Comparison of ENCODE assay signal across 16 cellular contexts in genomic region chr4:137310156-137310555, GRCh38.
DNase-seq lines count a peak whose midpoint lies in the region; ATAC-seq and TF ChIP-seq lines count a peak whose summit lies in the region.
"Had no signal": no experiment of that assay in that cellular context is flagged by ENCODE, and none has a peak within 500 bp of the region (broad histone marks: within the 10 kb centered on the region; RNA-seq: fewer than 3 reads in every experiment).

No MANE protein-coding gene starts in this region.

- in situ Hi-C loops in IMR-90 (cut with MboI; ENCODE audit: low sequenced_read_pairs), result no loop called here
- in situ Hi-C loops in mammary epithelial cell (cut with MboI; ENCODE audit: low sequenced_read_pairs in 2 of 2), result no loop called here

- no peak overlapping the region for H2BK12ac ChIP-seq in neuronal stem cell (ENCODE audit: low read length)

- no peaks in the 10 kb centered on the region for H3K79me2 ChIP-seq in mammary epithelial cell (ENCODE audit: insufficient read depth, low read length)
- no peaks in the 10 kb centered on the region for H3K79me2 ChIP-seq in mesendoderm (ENCODE audit: control insufficient read depth, insufficient read depth, low read length)

- no peaks in the 10 kb centered on the region for H3K27me3 ChIP-seq in A673 (replicated peaks; ENCODE audit: insufficient read depth, low read depth, low read length, poor library complexity)
- H3K27me3 ChIP-seq in IMR-90 (ENCODE audit: control insufficient read depth, insufficient read depth, low read length), result no peaks in the 10 kb centered on the region
- no peaks in the 10 kb centered on the region for H3K27me3 ChIP-seq in mammary epithelial cell (ENCODE audit: insufficient read depth, low read length)
- H3K27me3 ChIP-seq in mesendoderm (ENCODE audit: insufficient read depth, low read length, poor library complexity), result no peaks in the 10 kb centered on the region
- no peaks in the 10 kb centered on the region for H3K27me3 ChIP-seq in neuronal stem cell (ENCODE audit: control insufficient read depth in 3 of 3, insufficient read depth in 3 of 3, low read depth in 1 of 3, low read length in 3 of 3)

- BruUV-seq in A673 (replicated peaks; lab: Mats Ljungman, UMichigan) (no TSS peak), IMR-90 (replicated peaks; lab: Mats Ljungman, UMichigan) (no TSS peak), mammary epithelial cell (replicated peaks; lab: Mats Ljungman, UMichigan) (no TSS peak)

- no peak overlapping the region for H2AFZ ChIP-seq in IMR-90 (replicated peaks; ENCODE audit: low read length, poor library complexity)
- H2AFZ ChIP-seq in mammary epithelial cell (ENCODE audit: low read depth, low read length), result no peak overlapping the region
- no peak overlapping the region for H2AFZ ChIP-seq in neuronal stem cell (ENCODE audit: low read length)

- H3K56ac ChIP-seq in IMR-90 (ENCODE audit: extremely low read depth, insufficient read depth, low read length) (no peak overlapping the region), mesendoderm (ENCODE audit: low read length) (no peak overlapping the region)

- peak overlapping the region; percentile 37; the same call in 1 of the 2 replicates for H4K91ac ChIP-seq in IMR-90 (ENCODE audit: insufficient read depth, low read depth, low read length)
- H4K91ac ChIP-seq in neuronal stem cell (ENCODE audit: low read depth, low read length, poor library complexity), result no peak overlapping the region

- H2AK5ac ChIP-seq in IMR-90 (ENCODE audit: low read depth, low read length), result no peak overlapping the region
- H2AK5ac ChIP-seq in mesendoderm (ENCODE audit: low read length), result no peak overlapping the region
- H2AK5ac ChIP-seq in neuronal stem cell (ENCODE audit: low read depth, low read length), result no peak overlapping the region

- H3K4me3 ChIP-seq in A673 (ENCODE audit: low read depth, low read length, poor library complexity, severe bottlenecking) (no peak overlapping the region), IMR-90 (ENCODE audit: insufficient read depth, low read depth, low read length) (no peak overlapping the region), mammary epithelial cell (replicated peaks in 1 of 3; ENCODE audit: insufficient read depth in 1 of 3, low read depth in 2 of 3, low read length in 3 of 3) (no peak overlapping the region), mesendoderm (ENCODE audit: low read length) (no peak overlapping the region), neuronal stem cell (ENCODE audit: low read length in 2 of 2) (no peak overlapping the region)

- H2BK20ac ChIP-seq in IMR-90 (ENCODE audit: low read depth, low read length), result peak overlapping the region; percentile 92

- H3K4me1 ChIP-seq in A673 (ENCODE audit: insufficient read depth, low read length, poor library complexity, severe bottlenecking) (peaks cover 11% of the 10 kb centered on the region), IMR-90 (ENCODE audit: control insufficient read depth, insufficient read depth, low read length) (peaks cover 10% of the 10 kb centered on the region), mammary epithelial cell (ENCODE audit: insufficient read depth, low read length) (no peaks in the 10 kb centered on the region), mesendoderm (ENCODE audit: control insufficient read depth, low read depth, low read length) (no peaks in the 10 kb centered on the region), neuronal stem cell (ENCODE audit: control insufficient read depth in 2 of 2, insufficient read depth in 1 of 2, low read depth in 1 of 2, low read length in 2 of 2) (peaks cover 0 to 6% of the 10 kb centered on the region in 2 donors)

- H3K4me2 ChIP-seq in IMR-90 (ENCODE audit: low read depth, low read length), result no peak overlapping the region
- no peak overlapping the region for H3K4me2 ChIP-seq in mammary epithelial cell (ENCODE audit: insufficient read depth, low read depth, low read length)
- no peak overlapping the region for H3K4me2 ChIP-seq in mesendoderm (ENCODE audit: low read length)
- H3K4me2 ChIP-seq in neuronal stem cell (ENCODE audit: insufficient read depth, low read length, poor library complexity, severe bottlenecking), result no peak overlapping the region

- H2BK120ac ChIP-seq in IMR-90 (ENCODE audit: low read depth, low read length) (peak overlapping the region; percentile 84), mesendoderm (ENCODE audit: low read depth, low read length) (no peak overlapping the region), neuronal stem cell (ENCODE audit: low read depth, low read length) (no peak overlapping the region)

- H3K9ac ChIP-seq in IMR-90 (ENCODE audit: low read depth, low read length), result no peak overlapping the region
- no peak overlapping the region for H3K9ac ChIP-seq in mammary epithelial cell (ENCODE audit: insufficient read depth, low read length)
- H3K9ac ChIP-seq in mesendoderm (ENCODE audit: low read length), result no peak overlapping the region
- no peak overlapping the region for H3K9ac ChIP-seq in neuronal stem cell (ENCODE audit: low read depth, low read length, poor library complexity)

- TF ChIP-seq CTCF in A673 (conservative IDR thresholded peaks at IDR 0.05; ENCODE audit: low read depth, low read length) (no peak), IMR-90 (conservative IDR thresholded peaks at IDR 0.05; ENCODE audit: low read depth, low read length) (no peak), mammary epithelial cell (conservative IDR thresholded peaks at IDR 0.05 in 1 of 2, IDR thresholded peaks at IDR 0.05 in 1 of 2; ENCODE audit: extremely low read depth in 1 of 2, insufficient read depth in 1 of 2, low read depth in 1 of 2, low read length in 2 of 2) (no peak)

- POLR2A ChIA-PET in A673 (lab: Charles Lee; ENCODE audit: low non-redundant PET) (no interaction called here), IMR-90 (lab: Charles Lee; ENCODE audit: unreplicated experiment) (no interaction called here)

- no peak for TF ChIP-seq RAD21 in IMR-90 (IDR thresholded peaks at IDR 0.05; ENCODE audit: low read length)

- no peak for TF ChIP-seq POLR2A in IMR-90 (IDR thresholded peaks at IDR 0.05; ENCODE audit: low read depth, low read length)

- H3K9me3 ChIP-seq in A673 (ENCODE audit: low read depth, low read length, poor library complexity, severe bottlenecking), result peaks cover 4% of the 10 kb centered on the region
- no peaks in the 10 kb centered on the region for H3K9me3 ChIP-seq in IMR-90 (ENCODE audit: control insufficient read depth, insufficient read depth, low read length)
- no peaks in the 10 kb centered on the region for H3K9me3 ChIP-seq in mammary epithelial cell (replicated peaks; ENCODE audit: insufficient read depth, low read length)
- no peaks in the 10 kb centered on the region for H3K9me3 ChIP-seq in neuronal stem cell (replicated peaks in 1 of 2; ENCODE audit: control insufficient read depth in 2 of 2, insufficient read depth in 1 of 2, low read depth in 1 of 2, low read length in 2 of 2)

- H3K79me1 ChIP-seq in IMR-90 (ENCODE audit: low read depth in 1 of 2, low read length in 2 of 2) (no peaks in the 10 kb centered on the region), mesendoderm (ENCODE audit: low read length) (no peaks in the 10 kb centered on the region), neuronal stem cell (ENCODE audit: low read depth, low read length) (no peaks in the 10 kb centered on the region)

- peak; percentile 10; the same call in 1 of the 2 replicates for ATAC-seq in IMR-90 (ENCODE audit: low read depth)
- no peak for ATAC-seq in HG02610 (IDR thresholded peaks at IDR 0.05; ENCODE audit: unreplicated experiment)
- ATAC-seq: activated CD4-positive, alpha-beta T cell treated with anti-CD3 and anti-CD28 coated beads for 36 hours; left colon had no signal

- H3K36me3 ChIP-seq in A673 (ENCODE audit: insufficient read depth, low read length, poor library complexity, severe bottlenecking), result no peaks in the 10 kb centered on the region
- no peaks in the 10 kb centered on the region for H3K36me3 ChIP-seq in IMR-90 (ENCODE audit: control insufficient read depth, insufficient read depth, low read length)
- no peaks in the 10 kb centered on the region for H3K36me3 ChIP-seq in mammary epithelial cell (ENCODE audit: insufficient read depth, low read length)
- H3K36me3 ChIP-seq in mesendoderm (ENCODE audit: control insufficient read depth, insufficient read depth, low read length), result no peaks in the 10 kb centered on the region
- H3K36me3 ChIP-seq in neuronal stem cell (replicated peaks in 1 of 2; ENCODE audit: control insufficient read depth in 2 of 2, insufficient read depth in 2 of 2, low read length in 2 of 2), result no peaks in the 10 kb centered on the region

- intact Hi-C loops in A673 (cut with micrococcal nuclease; ENCODE audit: unreplicated experiment) (no loop called here), IMR-90 (cut with micrococcal nuclease) (no loop called here), mammary epithelial cell (cut with micrococcal nuclease) (no loop called here)

- CTCF ChIA-PET in A673 (lab: Charles Lee), result no interaction called here
- CTCF ChIA-PET in IMR-90 (lab: Yijun Ruan, JAX), result no interaction called here
- CTCF ChIA-PET in mammary epithelial cell (lab: Charles Lee; ENCODE audit: low non-redundant PET), result no interaction called here

- H3K27ac ChIP-seq in A673 (ENCODE audit: low read depth, low read length, poor library complexity, severe bottlenecking) (peak overlapping the region; percentile 44), IMR-90 (ENCODE audit: insufficient read depth, low read length) (peak overlapping the region; percentile 28; the same call in 1 of the 2 replicates), mammary epithelial cell (ENCODE audit: insufficient read depth, low read depth, low read length) (no peak overlapping the region), mesendoderm (ENCODE audit: low read depth, low read length) (no peak overlapping the region), neuronal stem cell (replicated peaks; ENCODE audit: low read length) (no peak overlapping the region)
- H3K27ac ChIP-seq: RWPE1 had no signal

- H4K20me1 ChIP-seq in IMR-90 (ENCODE audit: insufficient read depth, low read length) (no peaks in the 10 kb centered on the region), mammary epithelial cell (ENCODE audit: insufficient read depth, low read length) (no peaks in the 10 kb centered on the region)

- no peak overlapping the region for H2AK9ac ChIP-seq in IMR-90 (replicated peaks; ENCODE audit: low read depth, low read length, poor library complexity)

- H3K14ac ChIP-seq in IMR-90 (replicated peaks; ENCODE audit: low read depth, low read length), result no peak overlapping the region
- H3K14ac ChIP-seq in neuronal stem cell (ENCODE audit: low read length), result no peak overlapping the region

- peaks cover 3% of the 10 kb centered on the region; the same call in 1 of the 2 replicates for H3K9me1 ChIP-seq in IMR-90 (ENCODE audit: insufficient read depth, low read length)

- H4K8ac ChIP-seq in IMR-90 (ENCODE audit: low read depth in 2 of 2, low read length in 2 of 2) (peak overlapping the region in 1 of 2 experiments; percentile 71; a peak in 2 of 4 replicates), mesendoderm (ENCODE audit: low read depth, low read length) (no peak overlapping the region), neuronal stem cell (ENCODE audit: low read depth, low read length) (no peak overlapping the region)

- H2BK5ac ChIP-seq in IMR-90 (ENCODE audit: low read depth, low read length, poor library complexity, severe bottlenecking) (peak overlapping the region; percentile 93), mesendoderm (ENCODE audit: low read length) (no peak overlapping the region), neuronal stem cell (ENCODE audit: low read length) (no peak overlapping the region)

- DNase-seq in A673 (ENCODE audit: low spot score) (peak; percentile 35), IMR-90 (peak; percentile 4), mammary epithelial cell (peak; percentile 7), mesendoderm (peak; percentile 5), neuronal stem cell (ENCODE audit: low spot score) (no peak), MV-4-11 (lab: John Stamatoyannopoulos, UW) (no peak), amygdala (lab: John Stamatoyannopoulos, UW) (no peak)
- DNase-seq: activated CD4-positive, alpha-beta T cell treated with anti-CD3 and anti-CD28 coated beads for 36 hours; activated T-cell treated with anti-CD3 and anti-CD28 coated beads for 4 hours; left colon; MM.1S; naive B cell; NCI-H2029; NCI-H774 had no signal

- peak overlapping the region; percentile 72 for H3K4ac ChIP-seq in IMR-90 (ENCODE audit: low read depth, low read length)
- H3K4ac ChIP-seq in mesendoderm (ENCODE audit: low read depth, low read length), result no peak overlapping the region
- no peak overlapping the region for H3K4ac ChIP-seq in neuronal stem cell (ENCODE audit: low read length)

- dilution Hi-C loops in IMR-90 (cut with HindIII; ENCODE audit: low sequenced_read_pairs, unreplicated experiment) (no loop called here), mammary epithelial cell (cut with HindIII; ENCODE audit: low sequenced_read_pairs) (no loop called here)

- H3K18ac ChIP-seq in IMR-90 (ENCODE audit: low read depth, low read length), result peak overlapping the region; percentile 97
- H3K18ac ChIP-seq in mesendoderm (ENCODE audit: low read length), result no peak overlapping the region
- no peak overlapping the region for H3K18ac ChIP-seq in neuronal stem cell (ENCODE audit: low read length)

- H2BK15ac ChIP-seq in IMR-90 (ENCODE audit: low read depth, low read length), result no peak overlapping the region; the same call in 2 of the 3 replicates
- H2BK15ac ChIP-seq in mesendoderm (replicated peaks; ENCODE audit: low read depth), result no peak overlapping the region
- no peak overlapping the region for H2BK15ac ChIP-seq in neuronal stem cell (ENCODE audit: low read length)

- H4K5ac ChIP-seq in IMR-90 (ENCODE audit: low read depth, low read length) (peak overlapping the region; percentile 94), mesendoderm (ENCODE audit: low read length) (no peak overlapping the region)

- peak overlapping the region; percentile 12; the same call in 1 of the 2 replicates for H3K23ac ChIP-seq in IMR-90 (ENCODE audit: low read depth, low read length)
- H3K23ac ChIP-seq in mesendoderm (ENCODE audit: low read length), result no peak overlapping the region
- H3K23ac ChIP-seq in neuronal stem cell (ENCODE audit: low read depth, low read length, poor library complexity), result no peak overlapping the region

Comparison
In these comparisons a context has a peak if more than half of its experiments do, and no peak if none do; other contexts are left out.
1. DNase-seq: peak in A673 (single experiment), IMR-90 (single experiment), mammary epithelial cell (single experiment) and mesendoderm (single experiment); none in neuronal stem cell (single experiment), MV-4-11 (single experiment) and amygdala (0 of 56).
2. H3K27ac ChIP-seq: peak in A673 (single experiment) and IMR-90 (single experiment); none in mammary epithelial cell (single experiment), mesendoderm (single experiment) and neuronal stem cell (single experiment).